Comparison of ENCODE assay signal across 1 cellular context in the genomic region with DNA sequence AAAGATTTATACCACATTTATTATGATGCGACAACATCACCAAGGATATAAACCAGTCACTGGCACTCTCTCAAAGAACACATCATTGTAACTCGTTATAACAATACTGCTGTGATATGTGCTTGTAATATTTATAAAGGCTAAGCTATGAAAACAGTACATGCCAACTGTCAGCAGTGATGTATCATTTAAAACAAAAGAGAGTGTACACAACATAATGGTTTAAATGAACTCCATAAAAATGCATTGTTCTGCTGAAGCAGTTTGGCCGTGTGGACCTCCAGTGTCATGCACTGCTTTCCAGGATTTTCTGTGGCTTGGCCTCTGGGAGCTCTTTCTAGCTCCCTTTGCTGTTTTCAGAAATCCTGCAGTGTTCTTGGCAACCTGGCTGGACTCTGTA.
TF ChIP-seq lines count a peak whose summit lies in the region.

No MANE protein-coding gene starts in this region.

TF ChIP-seq in GM23338, 12 proteins besides CTCF, POLR2A, EP300 and RAD21 (continued from another document):
- TF ChIP-seq, protein P1, sequence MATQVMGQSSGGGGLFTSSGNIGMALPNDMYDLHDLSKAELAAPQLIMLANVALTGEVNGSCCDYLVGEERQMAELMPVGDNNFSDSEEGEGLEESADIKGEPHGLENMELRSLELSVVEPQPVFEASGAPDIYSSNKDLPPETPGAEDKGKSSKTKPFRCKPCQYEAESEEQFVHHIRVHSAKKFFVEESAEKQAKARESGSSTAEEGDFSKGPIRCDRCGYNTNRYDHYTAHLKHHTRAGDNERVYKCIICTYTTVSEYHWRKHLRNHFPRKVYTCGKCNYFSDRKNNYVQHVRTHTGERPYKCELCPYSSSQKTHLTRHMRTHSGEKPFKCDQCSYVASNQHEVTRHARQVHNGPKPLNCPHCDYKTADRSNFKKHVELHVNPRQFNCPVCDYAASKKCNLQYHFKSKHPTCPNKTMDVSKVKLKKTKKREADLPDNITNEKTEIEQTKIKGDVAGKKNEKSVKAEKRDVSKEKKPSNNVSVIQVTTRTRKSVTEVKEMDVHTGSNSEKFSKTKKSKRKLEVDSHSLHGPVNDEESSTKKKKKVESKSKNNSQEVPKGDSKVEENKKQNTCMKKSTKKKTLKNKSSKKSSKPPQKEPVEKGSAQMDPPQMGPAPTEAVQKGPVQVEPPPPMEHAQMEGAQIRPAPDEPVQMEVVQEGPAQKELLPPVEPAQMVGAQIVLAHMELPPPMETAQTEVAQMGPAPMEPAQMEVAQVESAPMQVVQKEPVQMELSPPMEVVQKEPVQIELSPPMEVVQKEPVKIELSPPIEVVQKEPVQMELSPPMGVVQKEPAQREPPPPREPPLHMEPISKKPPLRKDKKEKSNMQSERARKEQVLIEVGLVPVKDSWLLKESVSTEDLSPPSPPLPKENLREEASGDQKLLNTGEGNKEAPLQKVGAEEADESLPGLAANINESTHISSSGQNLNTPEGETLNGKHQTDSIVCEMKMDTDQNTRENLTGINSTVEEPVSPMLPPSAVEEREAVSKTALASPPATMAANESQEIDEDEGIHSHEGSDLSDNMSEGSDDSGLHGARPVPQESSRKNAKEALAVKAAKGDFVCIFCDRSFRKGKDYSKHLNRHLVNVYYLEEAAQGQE (IDR thresholded peaks at IDR 0.05; ENCODE audit: unreplicated experiment) = no peak
- no peak for TF ChIP-seq NANOG (IDR thresholded peaks at IDR 0.05; ENCODE audit: borderline replicate concordance)
- TF ChIP-seq, protein P2, sequence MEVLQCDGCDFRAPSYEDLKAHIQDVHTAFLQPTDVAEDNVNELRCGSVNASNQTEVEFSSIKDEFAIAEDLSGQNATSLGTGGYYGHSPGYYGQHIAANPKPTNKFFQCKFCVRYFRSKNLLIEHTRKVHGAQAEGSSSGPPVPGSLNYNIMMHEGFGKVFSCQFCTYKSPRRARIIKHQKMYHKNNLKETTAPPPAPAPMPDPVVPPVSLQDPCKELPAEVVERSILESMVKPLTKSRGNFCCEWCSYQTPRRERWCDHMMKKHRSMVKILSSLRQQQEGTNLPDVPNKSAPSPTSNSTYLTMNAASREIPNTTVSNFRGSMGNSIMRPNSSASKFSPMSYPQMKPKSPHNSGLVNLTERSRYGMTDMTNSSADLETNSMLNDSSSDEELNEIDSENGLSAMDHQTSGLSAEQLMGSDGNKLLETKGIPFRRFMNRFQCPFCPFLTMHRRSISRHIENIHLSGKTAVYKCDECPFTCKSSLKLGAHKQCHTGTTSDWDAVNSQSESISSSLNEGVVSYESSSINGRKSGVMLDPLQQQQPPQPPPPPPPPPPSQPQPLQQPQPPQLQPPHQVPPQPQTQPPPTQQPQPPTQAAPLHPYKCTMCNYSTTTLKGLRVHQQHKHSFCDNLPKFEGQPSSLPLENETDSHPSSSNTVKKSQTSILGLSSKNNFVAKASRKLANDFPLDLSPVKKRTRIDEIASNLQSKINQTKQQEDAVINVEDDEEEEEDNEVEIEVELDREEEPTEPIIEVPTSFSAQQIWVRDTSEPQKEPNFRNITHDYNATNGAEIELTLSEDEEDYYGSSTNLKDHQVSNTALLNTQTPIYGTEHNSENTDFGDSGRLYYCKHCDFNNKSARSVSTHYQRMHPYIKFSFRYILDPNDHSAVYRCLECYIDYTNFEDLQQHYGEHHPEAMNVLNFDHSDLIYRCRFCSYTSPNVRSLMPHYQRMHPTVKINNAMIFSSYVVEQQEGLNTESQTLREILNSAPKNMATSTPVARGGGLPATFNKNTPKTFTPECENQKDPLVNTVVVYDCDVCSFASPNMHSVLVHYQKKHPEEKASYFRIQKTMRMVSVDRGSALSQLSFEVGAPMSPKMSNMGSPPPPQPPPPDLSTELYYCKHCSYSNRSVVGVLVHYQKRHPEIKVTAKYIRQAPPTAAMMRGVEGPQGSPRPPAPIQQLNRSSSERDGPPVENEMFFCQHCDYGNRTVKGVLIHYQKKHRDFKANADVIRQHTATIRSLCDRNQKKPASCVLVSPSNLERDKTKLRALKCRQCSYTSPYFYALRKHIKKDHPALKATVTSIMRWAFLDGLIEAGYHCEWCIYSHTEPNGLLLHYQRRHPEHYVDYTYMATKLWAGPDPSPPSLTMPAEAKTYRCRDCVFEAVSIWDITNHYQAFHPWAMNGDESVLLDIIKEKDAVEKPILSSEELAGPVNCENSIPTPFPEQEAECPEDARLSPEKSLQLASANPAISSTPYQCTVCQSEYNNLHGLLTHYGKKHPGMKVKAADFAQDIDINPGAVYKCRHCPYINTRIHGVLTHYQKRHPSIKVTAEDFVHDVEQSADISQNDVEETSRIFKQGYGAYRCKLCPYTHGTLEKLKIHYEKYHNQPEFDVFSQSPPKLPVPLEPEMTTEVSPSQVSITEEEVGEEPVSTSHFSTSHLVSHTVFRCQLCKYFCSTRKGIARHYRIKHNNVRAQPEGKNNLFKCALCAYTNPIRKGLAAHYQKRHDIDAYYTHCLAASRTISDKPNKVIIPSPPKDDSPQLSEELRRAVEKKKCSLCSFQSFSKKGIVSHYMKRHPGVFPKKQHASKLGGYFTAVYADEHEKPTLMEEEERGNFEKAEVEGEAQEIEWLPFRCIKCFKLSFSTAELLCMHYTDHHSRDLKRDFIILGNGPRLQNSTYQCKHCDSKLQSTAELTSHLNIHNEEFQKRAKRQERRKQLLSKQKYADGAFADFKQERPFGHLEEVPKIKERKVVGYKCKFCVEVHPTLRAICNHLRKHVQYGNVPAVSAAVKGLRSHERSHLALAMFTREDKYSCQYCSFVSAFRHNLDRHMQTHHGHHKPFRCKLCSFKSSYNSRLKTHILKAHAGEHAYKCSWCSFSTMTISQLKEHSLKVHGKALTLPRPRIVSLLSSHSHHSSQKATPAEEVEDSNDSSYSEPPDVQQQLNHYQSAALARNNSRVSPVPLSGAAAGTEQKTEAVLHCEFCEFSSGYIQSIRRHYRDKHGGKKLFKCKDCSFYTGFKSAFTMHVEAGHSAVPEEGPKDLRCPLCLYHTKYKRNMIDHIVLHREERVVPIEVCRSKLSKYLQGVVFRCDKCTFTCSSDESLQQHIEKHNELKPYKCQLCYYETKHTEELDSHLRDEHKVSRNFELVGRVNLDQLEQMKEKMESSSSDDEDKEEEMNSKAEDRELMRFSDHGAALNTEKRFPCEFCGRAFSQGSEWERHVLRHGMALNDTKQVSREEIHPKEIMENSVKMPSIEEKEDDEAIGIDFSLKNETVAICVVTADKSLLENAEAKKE (CRISPR knock-in tag; IDR thresholded peaks at IDR 0.05) = no peak
- TF ChIP-seq JUNB (IDR thresholded peaks at IDR 0.05; ENCODE audit: unreplicated experiment) = no peak
- TF ChIP-seq ZNF331 (CRISPR knock-in tag; IDR thresholded peaks at IDR 0.05; ENCODE audit: low read depth) = no peak
- no peak for TF ChIP-seq STAT1 (IDR thresholded peaks at IDR 0.05; ENCODE audit: unreplicated experiment)
- no peak for TF ChIP-seq POLR2AphosphoS5 (IDR thresholded peaks at IDR 0.05; ENCODE audit: low read depth)
- no peak for TF ChIP-seq EZH2phosphoT487 (IDR thresholded peaks at IDR 0.05; ENCODE audit: unreplicated experiment)
- TF ChIP-seq EZH2 (IDR thresholded peaks at IDR 0.05; ENCODE audit: low read depth, unreplicated experiment) = no peak
- no peak for TF ChIP-seq ZNF114 (CRISPR knock-in tag; IDR thresholded peaks at IDR 0.05)
- TF ChIP-seq CREB1 (CRISPR knock-in tag; IDR thresholded peaks at IDR 0.05; ENCODE audit: low read depth) = no peak
TF ChIP-seq in GM23338: peak in this region for 0.
